In the genomic region with DNA sequence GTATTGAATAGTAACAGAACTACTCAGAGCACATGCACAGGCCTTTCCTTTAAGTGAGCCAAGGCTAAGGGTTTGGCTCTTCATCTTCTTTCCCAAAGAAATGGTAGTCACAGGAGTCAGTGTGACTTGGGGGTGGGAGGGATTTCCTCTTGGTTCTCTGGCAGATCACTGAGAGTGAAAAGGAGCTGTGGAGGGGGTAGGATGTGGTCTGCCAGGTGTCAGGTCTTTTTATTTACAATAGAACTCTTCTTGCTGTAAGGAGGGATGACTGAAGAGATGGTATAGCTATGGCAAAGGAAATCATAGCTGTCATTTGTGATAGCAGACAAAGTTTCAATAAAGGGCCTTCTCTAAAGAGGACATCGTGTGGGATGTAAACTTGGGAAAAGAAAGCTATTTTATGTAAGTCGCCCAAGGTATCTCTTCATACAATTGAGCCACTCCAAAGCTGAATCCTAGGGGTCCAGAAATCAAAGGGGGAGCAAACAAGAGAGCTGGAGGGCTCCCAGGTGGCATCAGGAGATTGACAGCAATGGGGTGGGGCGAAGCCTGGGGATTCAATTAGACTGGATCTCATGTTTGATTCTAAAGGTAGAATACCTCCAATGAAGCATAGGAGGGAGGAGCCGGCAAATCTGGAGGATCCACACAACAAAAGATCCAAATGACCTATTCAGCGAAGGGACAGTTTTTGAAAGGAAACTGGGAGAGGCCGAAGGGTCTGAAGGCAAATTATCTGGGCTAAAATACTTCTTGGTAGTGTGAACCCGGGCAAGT, we compare ENCODE assay signal across 10 cellular contexts. TPM values are rescaled to one million over a fixed set of nuclear protein-coding genes. Genes with fewer than 3 reads are reported as not detected.
A peak's percentile ranks its signal among the peaks of the same experiment; 100 is the strongest.
DNase-seq lines count a peak whose midpoint lies in the region; ATAC-seq and TF ChIP-seq lines count a peak whose summit lies in the region.
"Had no signal": no experiment of that assay in that cellular context is flagged by ENCODE, and none has a peak within 500 bp of the region (broad histone marks: within the 10 kb centered on the region; RNA-seq: fewer than 3 reads in every experiment).

No MANE protein-coding gene starts in this region.

- H3K79me2 ChIP-seq in hepatocyte, result peaks cover 25% of the 10 kb centered on the region

- DNase-seq in NCI-H82 (lab: John Stamatoyannopoulos, UW) (peak; percentile 88), NCI-H82 treated with DMSO at 0.1 percent for 48 hours (lab: John Stamatoyannopoulos, UW; ENCODE audit: unreplicated experiment) (no peak), hepatocyte (ENCODE audit: low spot score) (no peak), cerebellar cortex (ENCODE audit: low spot score) (no peak), NCI-H524 (lab: John Stamatoyannopoulos, UW) (no peak)
- peak; percentile 26 for DNase-seq in stimulated activated naive CD8-positive, alpha-beta T cell treated with anti-CD3 and anti-CD28 coated beads, Interleukin-15, Interleukin-2, amounts not matched to agents 100 U/mL and 50 U/mL, for 24 hours
- DNase-seq: ACHN had no signal

- 89% methylated on average over 7 of the region's 7 CpGs for WGBS in hepatocyte (ENCODE audit: low lambda C conversion rate, missing lambda C conversion rate)

- H3K4me2 ChIP-seq in hepatocyte, result no peak overlapping the region

- peaks cover 21% of the 10 kb centered on the region for H3K4me1 ChIP-seq in hepatocyte (ENCODE audit: insufficient read depth)

- H3K9me2 ChIP-seq in hepatocyte (replicated peaks; ENCODE audit: insufficient read depth), result no peaks in the 10 kb centered on the region

- no peaks in the 10 kb centered on the region for H3K36me3 ChIP-seq in hepatocyte (replicated peaks; ENCODE audit: insufficient read depth, low read depth)

- no peak for ATAC-seq in stimulated activated naive CD8-positive, alpha-beta T cell treated with anti-CD3 and anti-CD28 coated beads, Interleukin-15, Interleukin-2, amounts not matched to agents 100 U/mL and 50 U/mL, for 24 hours
- no peak for ATAC-seq in HG02678 (IDR thresholded peaks at IDR 0.05; ENCODE audit: unreplicated experiment)
- ATAC-seq: sciatic nerve had no signal

- no peaks in the 10 kb centered on the region for H3K27me3 ChIP-seq in hepatocyte

- H3K27ac ChIP-seq in VCaP (peak overlapping the region; percentile 100), hepatocyte (peak overlapping the region; percentile 91)

- H2AFZ ChIP-seq in hepatocyte, result peak overlapping the region; percentile 34

- H3K4me3 ChIP-seq in hepatocyte, result no peak overlapping the region

- no peaks in the 10 kb centered on the region for H3K9me3 ChIP-seq in hepatocyte (ENCODE audit: low read depth)

- TF ChIP-seq CTCF in VCaP (conservative IDR thresholded peaks at IDR 0.05), result no peak
- no peak for TF ChIP-seq CTCF in hepatocyte (IDR thresholded peaks at IDR 0.05; ENCODE audit: poor library complexity)

- peaks cover 10% of the 10 kb centered on the region for H4K20me1 ChIP-seq in hepatocyte (ENCODE audit: insufficient read depth, poor library complexity, severe bottlenecking)

RNA-seq across cellular contexts. Expression of gene CHD2, which starts 20.0 kb away (rescaled TPM):
- 101 and 133 TPM in 2 replicates for total RNA-seq in hepatocyte
- 49.3 and 68.3 TPM in 2 replicates for polyA plus RNA-seq in hepatocyte

Comparison
In these comparisons a context has a peak if more than half of its experiments do, and no peak if none do; other contexts are left out.
1. DNase-seq: peak in NCI-H82 (single experiment) and stimulated activated naive CD8-positive, alpha-beta T cell treated with anti-CD3 and anti-CD28 coated beads, Interleukin-15, Interleukin-2, amounts not matched to agents 100 U/mL and 50 U/mL, for 24 hours (single experiment); none in NCI-H82 treated with DMSO at 0.1 percent for 48 hours (single experiment), hepatocyte (single experiment), cerebellar cortex (single experiment) and NCI-H524 (0 of 2).